ENCODE assay signal across 24 cellular contexts in genomic region chr5:30156156-30156555, GRCh38.
DNase-seq lines count a peak whose midpoint lies in the region; ATAC-seq, FAIRE-seq and TF ChIP-seq lines count a peak whose summit lies in the region.
"Had no signal": no experiment of that assay in that cellular context is flagged by ENCODE, and none has a peak within 500 bp of the region (broad histone marks: within the 10 kb centered on the region; RNA-seq: fewer than 3 reads in every experiment).

No MANE protein-coding gene starts in this region.

- CTCF ChIA-PET in A549 (lab: Yijun Ruan, JAX) (no interaction called here), PC-3 (lab: Charles Lee) (interaction anchor here (1.2 kb wide), 1 partner anchor 200 kb away, joined by 5 read pairs; no protein-coding TSS in a partner anchor), T-cell (lab: Charles Lee) (no interaction called here)

- H3K9me2 ChIP-seq in PC-3 (replicated peaks; ENCODE audit: low read length) (no peaks in the 10 kb centered on the region), hepatocyte (replicated peaks; ENCODE audit: insufficient read depth) (no peaks in the 10 kb centered on the region)

- TF ChIP-seq RAD21 in A549 (conservative IDR thresholded peaks at IDR 0.05 in 1 of 2, IDR thresholded peaks at IDR 0.05 in 1 of 2): no peak

- H3K9ac ChIP-seq in PC-3 (ENCODE audit: low read length): no peak overlapping the region

- no peak overlapping the region for H2AFZ ChIP-seq in PC-3 (ENCODE audit: low read length)
- H2AFZ ChIP-seq in hepatocyte: no peak overlapping the region

- DNase-seq in A549 (ENCODE audit: low read depth in 1 of 2, low spot score in 1 of 2) (no peak), HS-5 (ENCODE audit: low read depth) (peak; percentile 52), PC-3 (peak; percentile 94), bronchial epithelial cell (ENCODE audit: low read depth) (peak; percentile 13), AML-193 (lab: John Stamatoyannopoulos, UW) (no peak), hepatocyte (ENCODE audit: low spot score) (no peak), T-cell (no peak)
- DNase-seq: CD4-positive, CD25-positive, alpha-beta regulatory T cell; DMS79 treated with DMSO at 0.1 percent for 48 hours; H9; HFFc6; Karpas-422; NCI-H1092; NCI-H146; NCI-H2029; NCI-H226; NCI-H510A treated with DMSO at 0.1 percent for 48 hours; NCI-H774; OCI-M1; RPMI8226; SIG-M5; T-helper 1 cell had no signal

- H3K79me2 ChIP-seq in PC-3 (ENCODE audit: low read length) (no peaks in the 10 kb centered on the region), hepatocyte (no peaks in the 10 kb centered on the region)

- H3K36me3 ChIP-seq in PC-3 (ENCODE audit: low read depth, low read length) (no peaks in the 10 kb centered on the region), bronchial epithelial cell (ENCODE audit: control insufficient read depth, insufficient read depth, low read length) (no peaks in the 10 kb centered on the region), hepatocyte (replicated peaks; ENCODE audit: insufficient read depth, low read depth) (no peaks in the 10 kb centered on the region)

- no peak for TF ChIP-seq POLR2A in A549 (IDR thresholded peaks at IDR 0.05; ENCODE audit: low read length)

- no peak overlapping the region for H3K27ac Mint-ChIP-seq in T-cell
- H3K27ac Mint-ChIP-seq: CD4-positive, CD25-positive, alpha-beta regulatory T cell; H9; HFFc6 had no signal

- H3K27me3 ChIP-seq in PC-3 (ENCODE audit: low read length) (no peaks in the 10 kb centered on the region), bronchial epithelial cell (ENCODE audit: control insufficient read depth, insufficient read depth, low read length) (no peaks in the 10 kb centered on the region), hepatocyte (no peaks in the 10 kb centered on the region)

- no peaks in the 10 kb centered on the region for H3K36me3 Mint-ChIP-seq in T-cell
- H3K36me3 Mint-ChIP-seq: CD4-positive, CD25-positive, alpha-beta regulatory T cell had no signal

- ATAC-seq in A549: no peak
- peak; percentile 99 for ATAC-seq in PC-3
- no peak for ATAC-seq in GM18498 (IDR thresholded peaks at IDR 0.05; ENCODE audit: unreplicated experiment)
- ATAC-seq in T-cell (replicated peaks in 1 of 4): no peak
- ATAC-seq: SK-N-SH treated with all-trans-retinoic acid at 6 μM for 48 hours had no signal

- H3K4me2 ChIP-seq in A549 (no peak overlapping the region), PC-3 (ENCODE audit: low read length) (peak overlapping the region; percentile 21; the same call in 1 of the 2 replicates), hepatocyte (no peak overlapping the region)

- H3K4me1 Mint-ChIP-seq in T-cell: no peaks in the 10 kb centered on the region
- H3K4me1 Mint-ChIP-seq: CD4-positive, CD25-positive, alpha-beta regulatory T cell had no signal

- no peaks in the 10 kb centered on the region for H3K9me3 ChIP-seq in A549
- no peaks in the 10 kb centered on the region for H3K9me3 ChIP-seq in PC-3 (ENCODE audit: low read length)
- no peaks in the 10 kb centered on the region for H3K9me3 ChIP-seq in hepatocyte (ENCODE audit: low read depth)

- no peaks in the 10 kb centered on the region for H3K4me1 ChIP-seq in A549
- H3K4me1 ChIP-seq in PC-3 (ENCODE audit: insufficient read depth, low read length): peaks cover 13% of the 10 kb centered on the region
- H3K4me1 ChIP-seq in hepatocyte (ENCODE audit: insufficient read depth): no peaks in the 10 kb centered on the region

- H3K27me3 Mint-ChIP-seq in T-cell: no peaks in the 10 kb centered on the region
- H3K27me3 Mint-ChIP-seq: CD4-positive, CD25-positive, alpha-beta regulatory T cell had no signal

- H4K20me1 ChIP-seq in PC-3 (ENCODE audit: low read length) (no peaks in the 10 kb centered on the region), hepatocyte (ENCODE audit: insufficient read depth, poor library complexity, severe bottlenecking) (no peaks in the 10 kb centered on the region)

- TF ChIP-seq EP300 in A549 (IDR thresholded peaks at IDR 0.05): no peak

- peaks cover 17 to 26% (median 18%) of the 10 kb centered on the region in 3 donors for H3K9me3 Mint-ChIP-seq in T-cell

- H3K4me3 ChIP-seq in A549 (no peak overlapping the region), PC-3 (ENCODE audit: low read length) (no peak overlapping the region), bronchial epithelial cell (ENCODE audit: low read depth, low read length) (no peak overlapping the region), hepatocyte (no peak overlapping the region)

- no peak overlapping the region for H3K4me3 Mint-ChIP-seq in T-cell
- H3K4me3 Mint-ChIP-seq: CD4-positive, CD25-positive, alpha-beta regulatory T cell; H9; HFFc6 had no signal

- TF ChIP-seq CTCF in A549 (IDR thresholded peaks at IDR 0.05): no peak
- no peak for TF ChIP-seq CTCF in PC-3 (conservative IDR thresholded peaks at IDR 0.05; ENCODE audit: low read depth, low read length)
- TF ChIP-seq CTCF in bronchial epithelial cell (IDR thresholded peaks at IDR 0.05; ENCODE audit: insufficient read depth, low read length, severe bottlenecking): no peak
- no peak for TF ChIP-seq CTCF in hepatocyte (IDR thresholded peaks at IDR 0.05; ENCODE audit: poor library complexity)

- FAIRE-seq in A549 (lab: Jason Lieb, UNC) (peak; percentile 13), bronchial epithelial cell (lab: Jason Lieb, UNC) (no peak)

- 45% methylated on average over 1 of the region's 1 CpG for WGBS in A549 (ENCODE audit: missing lambda C conversion rate)
- WGBS in hepatocyte (ENCODE audit: low lambda C conversion rate, missing lambda C conversion rate): 73% methylated on average over 1 of the region's 1 CpG

- intact Hi-C loops in PC-3 (cut with micrococcal nuclease): no loop called here

- H3K27ac ChIP-seq in A549: no peak overlapping the region
- no peak overlapping the region for H3K27ac ChIP-seq in PC-3 (ENCODE audit: low read length)
- H3K27ac ChIP-seq in hepatocyte: no peak overlapping the region

- no TSS peak for BruUV-seq in PC-3 (replicated peaks; lab: Mats Ljungman, UMichigan)

- no peaks in the 10 kb centered on the region for H3F3A ChIP-seq in PC-3 (ENCODE audit: low read length, unreplicated experiment)

- POLR2A ChIA-PET in A549 (lab: Yijun Ruan, JAX) (no interaction called here), PC-3 (lab: Charles Lee; ENCODE audit: unreplicated experiment) (interaction anchor here (0.6 kb wide), 1 partner anchor 48 kb away, joined by 4 read pairs; no protein-coding TSS in a partner anchor), T-cell (lab: Charles Lee) (no interaction called here)

TF ChIP-seq in A549, 52 proteins besides CTCF, POLR2A, EP300 and RAD21:
- no peak for TF ChIP-seq E2F6 (IDR thresholded peaks at IDR 0.05; ENCODE audit: borderline replicate concordance, low read depth)
- TF ChIP-seq NFE2L2 (conservative IDR thresholded peaks at IDR 0.05; ENCODE audit: low read length): no peak
- no peak for TF ChIP-seq TP53 (CRISPR knock-in tag; IDR thresholded peaks at IDR 0.05)
- TF ChIP-seq ZNF302 (CRISPR knock-in tag; IDR thresholded peaks at IDR 0.05): no peak
- TF ChIP-seq BCL3 (IDR thresholded peaks at IDR 0.05): no peak
- TF ChIP-seq EHF (CRISPR knock-in tag; IDR thresholded peaks at IDR 0.05): no peak

Comparison
In these comparisons a context has a peak if more than half of its experiments do, and no peak if none do; other contexts are left out.
1. DNase-seq: peak in HS-5 (single experiment), PC-3 (single experiment) and bronchial epithelial cell (single experiment); none in A549 (0 of 2), AML-193 (0 of 2), hepatocyte (single experiment) and T-cell (0 of 34).